In genomic region chr5:32312682-32313523, GRCh38 we compare ENCODE assay signal across 1 cellular context.
A peak's percentile ranks its signal among the peaks of the same experiment; 100 is the strongest.
TF ChIP-seq lines count a peak whose summit lies in the region.

TSS of gene MTMR12 (minus strand) at chr5:32312939. CDS start at chr5:32312838, 101 bp downstream.

TF ChIP-seq in HepG2, 621 proteins besides CTCF, POLR2A, EP300 and RAD21 (continued from another document and continues in another):
- TF ChIP-seq, protein P1, sequence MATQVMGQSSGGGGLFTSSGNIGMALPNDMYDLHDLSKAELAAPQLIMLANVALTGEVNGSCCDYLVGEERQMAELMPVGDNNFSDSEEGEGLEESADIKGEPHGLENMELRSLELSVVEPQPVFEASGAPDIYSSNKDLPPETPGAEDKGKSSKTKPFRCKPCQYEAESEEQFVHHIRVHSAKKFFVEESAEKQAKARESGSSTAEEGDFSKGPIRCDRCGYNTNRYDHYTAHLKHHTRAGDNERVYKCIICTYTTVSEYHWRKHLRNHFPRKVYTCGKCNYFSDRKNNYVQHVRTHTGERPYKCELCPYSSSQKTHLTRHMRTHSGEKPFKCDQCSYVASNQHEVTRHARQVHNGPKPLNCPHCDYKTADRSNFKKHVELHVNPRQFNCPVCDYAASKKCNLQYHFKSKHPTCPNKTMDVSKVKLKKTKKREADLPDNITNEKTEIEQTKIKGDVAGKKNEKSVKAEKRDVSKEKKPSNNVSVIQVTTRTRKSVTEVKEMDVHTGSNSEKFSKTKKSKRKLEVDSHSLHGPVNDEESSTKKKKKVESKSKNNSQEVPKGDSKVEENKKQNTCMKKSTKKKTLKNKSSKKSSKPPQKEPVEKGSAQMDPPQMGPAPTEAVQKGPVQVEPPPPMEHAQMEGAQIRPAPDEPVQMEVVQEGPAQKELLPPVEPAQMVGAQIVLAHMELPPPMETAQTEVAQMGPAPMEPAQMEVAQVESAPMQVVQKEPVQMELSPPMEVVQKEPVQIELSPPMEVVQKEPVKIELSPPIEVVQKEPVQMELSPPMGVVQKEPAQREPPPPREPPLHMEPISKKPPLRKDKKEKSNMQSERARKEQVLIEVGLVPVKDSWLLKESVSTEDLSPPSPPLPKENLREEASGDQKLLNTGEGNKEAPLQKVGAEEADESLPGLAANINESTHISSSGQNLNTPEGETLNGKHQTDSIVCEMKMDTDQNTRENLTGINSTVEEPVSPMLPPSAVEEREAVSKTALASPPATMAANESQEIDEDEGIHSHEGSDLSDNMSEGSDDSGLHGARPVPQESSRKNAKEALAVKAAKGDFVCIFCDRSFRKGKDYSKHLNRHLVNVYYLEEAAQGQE (IDR thresholded peaks at IDR 0.05; ENCODE audit: borderline replicate concordance in 1 of 2, low read depth in 1 of 2, low read length in 2 of 2): peak in 1 of 2 experiments; percentile 29; a peak in 1 of 4 replicates
- TF ChIP-seq, protein P2, sequence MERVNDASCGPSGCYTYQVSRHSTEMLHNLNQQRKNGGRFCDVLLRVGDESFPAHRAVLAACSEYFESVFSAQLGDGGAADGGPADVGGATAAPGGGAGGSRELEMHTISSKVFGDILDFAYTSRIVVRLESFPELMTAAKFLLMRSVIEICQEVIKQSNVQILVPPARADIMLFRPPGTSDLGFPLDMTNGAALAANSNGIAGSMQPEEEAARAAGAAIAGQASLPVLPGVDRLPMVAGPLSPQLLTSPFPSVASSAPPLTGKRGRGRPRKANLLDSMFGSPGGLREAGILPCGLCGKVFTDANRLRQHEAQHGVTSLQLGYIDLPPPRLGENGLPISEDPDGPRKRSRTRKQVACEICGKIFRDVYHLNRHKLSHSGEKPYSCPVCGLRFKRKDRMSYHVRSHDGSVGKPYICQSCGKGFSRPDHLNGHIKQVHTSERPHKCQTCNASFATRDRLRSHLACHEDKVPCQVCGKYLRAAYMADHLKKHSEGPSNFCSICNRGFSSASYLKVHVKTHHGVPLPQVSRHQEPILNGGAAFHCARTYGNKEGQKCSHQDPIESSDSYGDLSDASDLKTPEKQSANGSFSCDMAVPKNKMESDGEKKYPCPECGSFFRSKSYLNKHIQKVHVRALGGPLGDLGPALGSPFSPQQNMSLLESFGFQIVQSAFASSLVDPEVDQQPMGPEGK (CRISPR knock-in tag; IDR thresholded peaks at IDR 0.05): no peak
- TF ChIP-seq SOX6 (IDR thresholded peaks at IDR 0.05) (no peak), SOX6 (CRISPR knock-in tag; IDR thresholded peaks at IDR 0.05) (no peak), MEIS2 (CRISPR knock-in tag; IDR thresholded peaks at IDR 0.05) (no peak; the same call in 1 of the 2 replicates), ZNF552 (CRISPR knock-in tag; IDR thresholded peaks at IDR 0.05; ENCODE audit: borderline replicate concordance) (no peak), ZNF547 (CRISPR knock-in tag; IDR thresholded peaks at IDR 0.05) (no peak; the same call in 1 of the 2 replicates), ZNF850 (CRISPR knock-in tag; conservative IDR thresholded peaks at IDR 0.05) (no peak), ZNF34 (CRISPR knock-in tag; IDR thresholded peaks at IDR 0.05; ENCODE audit: borderline replicate concordance) (peak; percentile 51; the same call in 1 of the 2 replicates), TEAD3 (CRISPR knock-in tag; optimal IDR thresholded peaks at IDR 0.05; ENCODE audit: borderline replicate concordance) (no peak), ZNF207 (IDR thresholded peaks at IDR 0.05; ENCODE audit: borderline replicate concordance) (no peak), ZNF30 (CRISPR knock-in tag; IDR thresholded peaks at IDR 0.05) (no peak), MZF1 (CRISPR knock-in tag; IDR thresholded peaks at IDR 0.05; ENCODE audit: borderline replicate concordance) (no peak), MEF2D (CRISPR knock-in tag; IDR thresholded peaks at IDR 0.05) (no peak), PTBP1 (IDR thresholded peaks at IDR 0.05; ENCODE audit: low read depth, low read length, poor library complexity, severe bottlenecking) (no peak), SRF (IDR thresholded peaks at IDR 0.05; ENCODE audit: low read depth, low read length) (no peak), KLF6 (CRISPR knock-in tag; IDR thresholded peaks at IDR 0.05) (peak; percentile 19; the same call in 1 of the 2 replicates), TFDP2 (CRISPR knock-in tag; IDR thresholded peaks at IDR 0.05) (peak; percentile 74), MXD4 (CRISPR knock-in tag; IDR thresholded peaks at IDR 0.05) (no peak), MAF1 (CRISPR knock-in tag; IDR thresholded peaks at IDR 0.05; ENCODE audit: borderline replicate concordance) (no peak), RXRA (CRISPR knock-in tag; IDR thresholded peaks at IDR 0.05) (no peak), AGO2 (optimal IDR thresholded peaks at IDR 0.05; ENCODE audit: low read depth, low read length) (no peak), POGK (CRISPR knock-in tag; conservative IDR thresholded peaks at IDR 0.05) (peak; percentile 84), ZNF598 (CRISPR knock-in tag; IDR thresholded peaks at IDR 0.05; ENCODE audit: borderline replicate concordance) (no peak), LBX2 (CRISPR knock-in tag; IDR thresholded peaks at IDR 0.05; ENCODE audit: borderline replicate concordance) (no peak), HMG20B (CRISPR knock-in tag; conservative IDR thresholded peaks at IDR 0.05) (0 out of 2 replicates have a peak, but pooled peaks have one; percentile 34), ZIK1 (CRISPR knock-in tag; IDR thresholded peaks at IDR 0.05; ENCODE audit: borderline replicate concordance, low read depth) (no peak), NR3C1 (CRISPR knock-in tag; IDR thresholded peaks at IDR 0.05) (no peak), MYC (CRISPR knock-in tag; IDR thresholded peaks at IDR 0.05; ENCODE audit: borderline replicate concordance) (no peak; the same call in 1 of the 2 replicates), TARDBP (CRISPR knock-in tag; IDR thresholded peaks at IDR 0.05) (no peak), FOXA1 (IDR thresholded peaks at IDR 0.05) (no peak), FOXA1 (CRISPR knock-in tag; IDR thresholded peaks at IDR 0.05) (no peak), ZNF143 (CRISPR knock-in tag; IDR thresholded peaks at IDR 0.05) (no peak), SP140L (CRISPR knock-in tag; IDR thresholded peaks at IDR 0.05; ENCODE audit: borderline replicate concordance) (no peak), ELF4 (CRISPR knock-in tag; IDR thresholded peaks at IDR 0.05; ENCODE audit: borderline replicate concordance) (0 out of 2 replicates have a peak, but pooled peaks have one; percentile 23), EZH2 (conservative IDR thresholded peaks at IDR 0.05; ENCODE audit: low read depth, low read length) (no peak), FOXA3 (CRISPR knock-in tag; IDR thresholded peaks at IDR 0.05) (no peak), TFDP1 (CRISPR knock-in tag; IDR thresholded peaks at IDR 0.05; ENCODE audit: borderline replicate concordance) (peak; percentile 76; the same call in 1 of the 2 replicates)
- TF ChIP-seq, protein P3, sequence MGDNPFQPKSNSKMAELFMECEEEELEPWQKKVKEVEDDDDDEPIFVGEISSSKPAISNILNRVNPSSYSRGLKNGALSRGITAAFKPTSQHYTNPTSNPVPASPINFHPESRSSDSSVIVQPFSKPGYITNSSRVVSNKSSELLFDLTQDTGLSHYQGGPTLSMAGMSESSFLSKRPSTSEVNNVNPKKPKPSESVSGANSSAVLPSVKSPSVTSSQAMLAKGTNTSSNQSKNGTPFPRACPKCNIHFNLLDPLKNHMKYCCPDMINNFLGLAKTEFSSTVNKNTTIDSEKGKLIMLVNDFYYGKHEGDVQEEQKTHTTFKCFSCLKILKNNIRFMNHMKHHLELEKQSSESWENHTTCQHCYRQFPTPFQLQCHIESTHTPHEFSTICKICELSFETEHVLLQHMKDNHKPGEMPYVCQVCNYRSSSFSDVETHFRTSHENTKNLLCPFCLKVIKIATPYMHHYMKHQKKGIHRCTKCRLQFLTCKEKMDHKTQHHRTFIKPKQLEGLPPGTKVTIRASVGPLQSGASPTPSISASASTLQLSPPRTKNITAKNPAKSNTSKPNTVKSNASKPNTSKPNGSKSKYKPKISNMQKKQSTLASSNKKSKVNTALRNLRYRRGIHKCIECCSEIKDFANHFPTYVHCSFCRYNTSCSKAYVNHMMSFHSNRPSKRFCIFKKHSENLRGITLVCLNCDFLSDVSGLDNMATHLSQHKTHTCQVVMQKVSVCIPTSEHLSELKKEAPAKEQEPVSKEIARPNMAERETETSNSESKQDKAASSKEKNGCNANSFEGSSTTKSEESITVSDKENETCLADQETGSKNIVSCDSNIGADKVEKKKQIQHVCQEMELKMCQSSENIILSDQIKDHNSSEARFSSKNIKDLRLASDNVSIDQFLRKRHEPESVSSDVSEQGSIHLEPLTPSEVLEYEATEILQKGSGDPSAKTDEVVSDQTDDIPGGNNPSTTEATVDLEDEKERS (CRISPR knock-in tag; IDR thresholded peaks at IDR 0.05): no peak
- TF ChIP-seq, protein P4, sequence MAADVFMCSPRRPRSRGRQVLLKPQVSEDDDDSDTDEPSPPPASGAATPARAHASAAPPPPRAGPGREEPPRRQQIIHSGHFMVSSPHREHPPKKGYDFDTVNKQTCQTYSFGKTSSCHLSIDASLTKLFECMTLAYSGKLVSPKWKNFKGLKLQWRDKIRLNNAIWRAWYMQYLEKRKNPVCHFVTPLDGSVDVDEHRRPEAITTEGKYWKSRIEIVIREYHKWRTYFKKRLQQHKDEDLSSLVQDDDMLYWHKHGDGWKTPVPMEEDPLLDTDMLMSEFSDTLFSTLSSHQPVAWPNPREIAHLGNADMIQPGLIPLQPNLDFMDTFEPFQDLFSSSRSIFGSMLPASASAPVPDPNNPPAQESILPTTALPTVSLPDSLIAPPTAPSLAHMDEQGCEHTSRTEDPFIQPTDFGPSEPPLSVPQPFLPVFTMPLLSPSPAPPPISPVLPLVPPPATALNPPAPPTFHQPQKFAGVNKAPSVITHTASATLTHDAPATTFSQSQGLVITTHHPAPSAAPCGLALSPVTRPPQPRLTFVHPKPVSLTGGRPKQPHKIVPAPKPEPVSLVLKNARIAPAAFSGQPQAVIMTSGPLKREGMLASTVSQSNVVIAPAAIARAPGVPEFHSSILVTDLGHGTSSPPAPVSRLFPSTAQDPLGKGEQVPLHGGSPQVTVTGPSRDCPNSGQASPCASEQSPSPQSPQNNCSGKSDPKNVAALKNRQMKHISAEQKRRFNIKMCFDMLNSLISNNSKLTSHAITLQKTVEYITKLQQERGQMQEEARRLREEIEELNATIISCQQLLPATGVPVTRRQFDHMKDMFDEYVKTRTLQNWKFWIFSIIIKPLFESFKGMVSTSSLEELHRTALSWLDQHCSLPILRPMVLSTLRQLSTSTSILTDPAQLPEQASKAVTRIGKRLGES (CRISPR knock-in tag; IDR thresholded peaks at IDR 0.05; ENCODE audit: borderline replicate concordance): no peak
- TF ChIP-seq, protein P5, sequence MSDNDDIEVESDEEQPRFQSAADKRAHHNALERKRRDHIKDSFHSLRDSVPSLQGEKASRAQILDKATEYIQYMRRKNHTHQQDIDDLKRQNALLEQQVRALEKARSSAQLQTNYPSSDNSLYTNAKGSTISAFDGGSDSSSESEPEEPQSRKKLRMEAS (IDR thresholded peaks at IDR 0.05): peak; percentile 44; the same call in 1 of the 2 replicates
- TF ChIP-seq, protein P6, sequence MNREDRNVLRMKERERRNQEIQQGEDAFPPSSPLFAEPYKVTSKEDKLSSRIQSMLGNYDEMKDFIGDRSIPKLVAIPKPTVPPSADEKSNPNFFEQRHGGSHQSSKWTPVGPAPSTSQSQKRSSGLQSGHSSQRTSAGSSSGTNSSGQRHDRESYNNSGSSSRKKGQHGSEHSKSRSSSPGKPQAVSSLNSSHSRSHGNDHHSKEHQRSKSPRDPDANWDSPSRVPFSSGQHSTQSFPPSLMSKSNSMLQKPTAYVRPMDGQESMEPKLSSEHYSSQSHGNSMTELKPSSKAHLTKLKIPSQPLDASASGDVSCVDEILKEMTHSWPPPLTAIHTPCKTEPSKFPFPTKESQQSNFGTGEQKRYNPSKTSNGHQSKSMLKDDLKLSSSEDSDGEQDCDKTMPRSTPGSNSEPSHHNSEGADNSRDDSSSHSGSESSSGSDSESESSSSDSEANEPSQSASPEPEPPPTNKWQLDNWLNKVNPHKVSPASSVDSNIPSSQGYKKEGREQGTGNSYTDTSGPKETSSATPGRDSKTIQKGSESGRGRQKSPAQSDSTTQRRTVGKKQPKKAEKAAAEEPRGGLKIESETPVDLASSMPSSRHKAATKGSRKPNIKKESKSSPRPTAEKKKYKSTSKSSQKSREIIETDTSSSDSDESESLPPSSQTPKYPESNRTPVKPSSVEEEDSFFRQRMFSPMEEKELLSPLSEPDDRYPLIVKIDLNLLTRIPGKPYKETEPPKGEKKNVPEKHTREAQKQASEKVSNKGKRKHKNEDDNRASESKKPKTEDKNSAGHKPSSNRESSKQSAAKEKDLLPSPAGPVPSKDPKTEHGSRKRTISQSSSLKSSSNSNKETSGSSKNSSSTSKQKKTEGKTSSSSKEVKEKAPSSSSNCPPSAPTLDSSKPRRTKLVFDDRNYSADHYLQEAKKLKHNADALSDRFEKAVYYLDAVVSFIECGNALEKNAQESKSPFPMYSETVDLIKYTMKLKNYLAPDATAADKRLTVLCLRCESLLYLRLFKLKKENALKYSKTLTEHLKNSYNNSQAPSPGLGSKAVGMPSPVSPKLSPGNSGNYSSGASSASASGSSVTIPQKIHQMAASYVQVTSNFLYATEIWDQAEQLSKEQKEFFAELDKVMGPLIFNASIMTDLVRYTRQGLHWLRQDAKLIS (CRISPR knock-in tag; IDR thresholded peaks at IDR 0.05): no peak
